Comparison of ENCODE assay signal across 8 cellular contexts in genomic region chr4:100189820-100190642, GRCh38. TPM values are rescaled to one million over a fixed set of nuclear protein-coding genes. Genes with fewer than 3 reads are reported as not detected.
DNase-seq lines count a peak whose midpoint lies in the region; ATAC-seq and TF ChIP-seq lines count a peak whose summit lies in the region.

Gene DDIT4L, minus strand, starts transcription at chr4:100190468. Its CDS starts 485 bp downstream, at chr4:100189983.

- peaks cover 49% of the 10 kb centered on the region for H3K27me3 Mint-ChIP-seq in activated T-cell treated with anti-CD3 and anti-CD28 coated beads, Interleukin-2, amount 50 U/mL, for 24 hours

- H3K9me3 Mint-ChIP-seq in activated T-cell treated with anti-CD3 and anti-CD28 coated beads, Interleukin-2, amount 50 U/mL, for 24 hours: no peaks in the 10 kb centered on the region

- H3K27ac ChIP-seq in HEK293 (ENCODE audit: extremely low read depth, low read depth, low read length) (no peak within 1 kb of the TSS), foreskin keratinocyte (no peak within 1 kb of the TSS)

- H3K4me3 Mint-ChIP-seq in activated T-cell treated with anti-CD3 and anti-CD28 coated beads, Interleukin-2, amount 50 U/mL, for 24 hours: peak within 1 kb of the TSS; percentile 69

- CTCF ChIA-PET in HEK293 (lab: Yijun Ruan, JAX): no interaction called here

- ATAC-seq in foreskin keratinocyte: peak; percentile 77

- TF ChIP-seq CTCF in HEK293 (tag by site-specific recombination; IDR thresholded peaks at IDR 0.05) (no peak), foreskin keratinocyte (conservative IDR thresholded peaks at IDR 0.05) (no peak)

- no peak within 1 kb of the TSS for H3K27ac Mint-ChIP-seq in activated T-cell treated with anti-CD3 and anti-CD28 coated beads, Interleukin-2, amount 50 U/mL, for 24 hours

- no peaks in the 10 kb centered on the region for H3K27me3 ChIP-seq in foreskin keratinocyte
- H3K27me3 ChIP-seq in neuron (ENCODE audit: insufficient read depth, low read length): peaks cover 42% of the 10 kb centered on the region

- H3K4me1 ChIP-seq in HEK293 (ENCODE audit: control insufficient read depth, insufficient read depth, low read length): peaks cover 4% of the 10 kb centered on the region
- H3K4me1 ChIP-seq in foreskin keratinocyte: peaks cover 5% of the 10 kb centered on the region
- H3K4me1 ChIP-seq in neuron (ENCODE audit: insufficient read depth, low read length): peaks cover 16% of the 10 kb centered on the region

- DNase-seq in AML-193 (lab: John Stamatoyannopoulos, UW): peak; percentile 4 to 30
- DNase-seq in activated T-cell treated with anti-CD3 and anti-CD28 coated beads, Interleukin-2, amount 50 U/mL, for 24 hours: peak; percentile 39
- peak in 1 of 2 donors; percentile 22 for DNase-seq in foreskin keratinocyte
- DNase-seq in HuH-7.5 (ENCODE audit: low spot score): no peak
- DNase-seq in stimulated activated CD4-positive, alpha-beta T cell treated with anti-CD3 and anti-CD28 coated beads, Interleukin-4, amount 100 ng/mL, for 1 hour: no peak
- DNase-seq in cerebellum (ENCODE audit: low spot score): no peak

- POLR2A ChIA-PET in HEK293 (lab: Yijun Ruan, JAX): no interaction called here

- H2AFZ ChIP-seq in neuron (ENCODE audit: low read depth, low read length): peak within 1 kb of the TSS; percentile 89

- H3K36me3 Mint-ChIP-seq in activated T-cell treated with anti-CD3 and anti-CD28 coated beads, Interleukin-2, amount 50 U/mL, for 24 hours (ENCODE audit: low read depth): no peaks in the 10 kb centered on the region

- H3K4me1 Mint-ChIP-seq in activated T-cell treated with anti-CD3 and anti-CD28 coated beads, Interleukin-2, amount 50 U/mL, for 24 hours (ENCODE audit: low read depth): peaks cover 16% of the 10 kb centered on the region

- peak within 1 kb of the TSS; percentile 54 for H3K4me3 ChIP-seq in HEK293 (ENCODE audit: low read depth, low read length)
- peak within 1 kb of the TSS; percentile 43 for H3K4me3 ChIP-seq in neuron (ENCODE audit: low read length)

- H3K36me3 ChIP-seq in HEK293 (ENCODE audit: control insufficient read depth in 2 of 2, insufficient read depth in 1 of 2, low read length in 2 of 2): peaks cover 0 to 16% of the 10 kb centered on the region in 2 experiments; a peak in 1 of 3 replicates
- no peaks in the 10 kb centered on the region for H3K36me3 ChIP-seq in neuron (ENCODE audit: insufficient read depth, low read length)

- H3K9me3 ChIP-seq in HEK293 (ENCODE audit: control insufficient read depth, insufficient read depth, low read depth, low read length) (no peaks in the 10 kb centered on the region), neuron (ENCODE audit: low read length) (no peaks in the 10 kb centered on the region)

TF ChIP-seq in HEK293, 187 proteins besides CTCF, POLR2A, EP300 and RAD21:
- TF ChIP-seq GLIS1 (tag by site-specific recombination; IDR thresholded peaks at IDR 0.05) (peak; percentile 91), ZNF335 (tag by site-specific recombination; conservative IDR thresholded peaks at IDR 0.05) (peak; percentile 26; the same call in 1 of the 2 replicates), SP3 (tag by site-specific recombination; IDR thresholded peaks at IDR 0.05) (peak; percentile 14; the same call in 1 of the 2 replicates), ZNF16 (tag by site-specific recombination; IDR thresholded peaks at IDR 0.05; ENCODE audit: low read depth) (no peak), PRDM10 (tag by site-specific recombination; IDR thresholded peaks at IDR 0.05) (0 out of 2 replicates have a peak, but pooled peaks have one; percentile 12), ZSCAN30 (tag by site-specific recombination; IDR thresholded peaks at IDR 0.05) (no peak), KLF1 (tag by site-specific recombination; IDR thresholded peaks at IDR 0.05) (0 out of 2 replicates have a peak, but pooled peaks have one; percentile 21), GLIS2 (tag by site-specific recombination; IDR thresholded peaks at IDR 0.05) (peak; percentile 58)

RNA-seq across cellular contexts. Expression of gene DDIT4L, which starts in this region (rescaled TPM):
- 1.3 TPM in 2 replicates for total RNA-seq in foreskin keratinocyte
- polyA plus RNA-seq in foreskin keratinocyte: 0.64 and 0.91 TPM in 2 replicates
- 1.1 TPM for total RNA-seq in cerebellum

Comparison
In these comparisons a context has a peak if more than half of its experiments do, and no peak if none do; other contexts are left out.
1. DNase-seq: peak in AML-193 (2 of 2) and activated T-cell treated with anti-CD3 and anti-CD28 coated beads, Interleukin-2, amount 50 U/mL, for 24 hours (single experiment); none in HuH-7.5 (single experiment), stimulated activated CD4-positive, alpha-beta T cell treated with anti-CD3 and anti-CD28 coated beads, Interleukin-4, amount 100 ng/mL, for 1 hour (single experiment) and cerebellum (single experiment).